In the genomic region with DNA sequence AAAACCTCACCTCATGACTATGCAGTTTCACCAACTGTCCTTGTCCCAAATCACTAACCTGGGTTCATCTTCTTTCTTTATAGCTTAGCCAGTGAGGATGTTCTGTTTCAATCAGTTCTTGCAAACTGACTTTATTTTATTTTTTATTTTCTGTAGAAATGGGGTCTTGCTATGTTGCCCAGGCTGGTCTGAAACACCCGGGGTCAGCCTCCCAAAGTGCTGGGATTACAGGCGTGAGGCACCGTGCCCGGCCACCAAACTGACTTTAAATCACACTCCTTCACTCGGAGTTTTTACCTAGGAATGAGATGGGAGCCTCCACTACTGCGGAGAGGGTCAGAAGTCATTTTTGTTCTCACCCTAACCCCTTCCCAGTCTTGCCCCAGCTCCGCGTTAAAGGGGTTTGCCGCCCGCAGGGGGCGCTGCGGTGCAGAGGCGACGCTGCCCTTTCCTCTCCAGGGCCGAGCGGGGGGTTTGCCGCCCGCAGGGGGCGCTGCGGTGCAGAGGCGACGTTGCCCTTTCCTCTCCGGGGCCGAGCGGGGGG, we compare ENCODE assay signal across 7 cellular contexts. TPM values are rescaled to one million over a fixed set of nuclear protein-coding genes. Genes with fewer than 3 reads are reported as not detected.
DNase-seq lines count a peak whose midpoint lies in the region; ATAC-seq and TF ChIP-seq lines count a peak whose summit lies in the region.

No MANE protein-coding gene starts in this region.

- peaks cover 8% of the 10 kb centered on the region for H3F3A ChIP-seq in neural progenitor cell (ENCODE audit: low read depth)

- no peaks in the 10 kb centered on the region for H3K4me1 Mint-ChIP-seq in central memory CD8-positive, alpha-beta T cell
- peaks cover 16% of the 10 kb centered on the region for H3K4me1 Mint-ChIP-seq in neural progenitor cell

- H4K20me1 ChIP-seq in neural progenitor cell (ENCODE audit: low read depth) = no peaks in the 10 kb centered on the region

- no peak overlapping the region for H3K9ac ChIP-seq in neural progenitor cell

- no peaks in the 10 kb centered on the region for H3K79me2 ChIP-seq in neural progenitor cell (ENCODE audit: low read depth)

- H3K4me3 ChIP-seq in neural progenitor cell = no peak overlapping the region

- DNase-seq in activated CD4-positive, CD25-positive, alpha-beta regulatory T cell treated with anti-CD3 and anti-CD28 coated beads, Interleukin-2, amount 50 U/mL, for 72 hours = peak; percentile 71
- peak; percentile 55 to 63 for DNase-seq in central memory CD8-positive, alpha-beta T cell (ENCODE audit: low spot score in 2 of 2)
- peak; percentile 65 to 80 for DNase-seq in stimulated activated CD8-positive, alpha-beta memory T cell treated with anti-CD3 and anti-CD28 coated beads, Interleukin-2, amount 100 ng/mL, for 48 hours (ENCODE audit: low read depth in 2 of 2)
- DNase-seq in neural progenitor cell (ENCODE audit: low spot score) = no peak
- DNase-seq in dedifferentiated amniotic fluid mesenchymal stem cell (ENCODE audit: extremely low spot score) = no peak

- TF ChIP-seq CTCF in neural progenitor cell (IDR thresholded peaks at IDR 0.05) = no peak

- H3K27ac Mint-ChIP-seq in central memory CD8-positive, alpha-beta T cell (ENCODE audit: low read depth) = no peak overlapping the region
- no peak overlapping the region for H3K27ac Mint-ChIP-seq in neural progenitor cell

- peaks cover 6% of the 10 kb centered on the region for H3K27me3 ChIP-seq in neural progenitor cell

- H3K4me3 Mint-ChIP-seq in central memory CD8-positive, alpha-beta T cell = no peak overlapping the region
- H3K4me3 Mint-ChIP-seq in neural progenitor cell = no peak overlapping the region

- H3K36me3 Mint-ChIP-seq in central memory CD8-positive, alpha-beta T cell (ENCODE audit: insufficient read depth) = peaks cover 6% of the 10 kb centered on the region
- peaks cover 4% of the 10 kb centered on the region for H3K36me3 Mint-ChIP-seq in neural progenitor cell

- peaks cover 5% of the 10 kb centered on the region for H3K4me1 ChIP-seq in neural progenitor cell

- no peaks in the 10 kb centered on the region for H3K9me3 Mint-ChIP-seq in central memory CD8-positive, alpha-beta T cell
- H3K9me3 Mint-ChIP-seq in neural progenitor cell = peaks cover 6% of the 10 kb centered on the region

- no peaks in the 10 kb centered on the region for H3K27me3 Mint-ChIP-seq in central memory CD8-positive, alpha-beta T cell
- peaks cover 4% of the 10 kb centered on the region for H3K27me3 Mint-ChIP-seq in neural progenitor cell (ENCODE audit: insufficient read depth, low read depth)

- no peaks in the 10 kb centered on the region for H3K36me3 ChIP-seq in neural progenitor cell

- no peak overlapping the region for H3K4me2 ChIP-seq in neural progenitor cell

- H3K27ac ChIP-seq in neural progenitor cell = no peak overlapping the region

- peak; percentile 62 for ATAC-seq in GM19372 (IDR thresholded peaks at IDR 0.05; ENCODE audit: low read depth, unreplicated experiment)
- ATAC-seq in central memory CD8-positive, alpha-beta T cell (replicated peaks; ENCODE audit: extremely low read depth, poor library complexity, severe bottlenecking) = peak; percentile 47
- no peak for ATAC-seq in GM21367 (IDR thresholded peaks at IDR 0.05; ENCODE audit: unreplicated experiment)

- no peak overlapping the region for H2AFZ ChIP-seq in neural progenitor cell (replicated peaks)

- no peaks in the 10 kb centered on the region for H3K9me3 ChIP-seq in neural progenitor cell (ENCODE audit: low read depth)

RNA-seq across cellular contexts. Expression of a gene that starts 7.0 kb away (rescaled TPM):
- total RNA-seq in neural progenitor cell (ENCODE audit: low replicate concordance) = 29.0 and 30.8 TPM in 2 replicates

RNA-seq across cellular contexts. Expression of a gene that starts 51.3 kb away (rescaled TPM):
- total RNA-seq in neural progenitor cell (ENCODE audit: low replicate concordance) = 69.0 and 125 TPM in 2 replicates

Comparison
In these comparisons a context has a peak if more than half of its experiments do, and no peak if none do; other contexts are left out.
1. DNase-seq: peak in activated CD4-positive, CD25-positive, alpha-beta regulatory T cell treated with anti-CD3 and anti-CD28 coated beads, Interleukin-2, amount 50 U/mL, for 72 hours (single experiment), central memory CD8-positive, alpha-beta T cell (2 of 2) and stimulated activated CD8-positive, alpha-beta memory T cell treated with anti-CD3 and anti-CD28 coated beads, Interleukin-2, amount 100 ng/mL, for 48 hours (2 of 2); none in neural progenitor cell (single experiment) and dedifferentiated amniotic fluid mesenchymal stem cell (single experiment).